ENCODE assay signal across 8 cellular contexts in the genomic region with DNA sequence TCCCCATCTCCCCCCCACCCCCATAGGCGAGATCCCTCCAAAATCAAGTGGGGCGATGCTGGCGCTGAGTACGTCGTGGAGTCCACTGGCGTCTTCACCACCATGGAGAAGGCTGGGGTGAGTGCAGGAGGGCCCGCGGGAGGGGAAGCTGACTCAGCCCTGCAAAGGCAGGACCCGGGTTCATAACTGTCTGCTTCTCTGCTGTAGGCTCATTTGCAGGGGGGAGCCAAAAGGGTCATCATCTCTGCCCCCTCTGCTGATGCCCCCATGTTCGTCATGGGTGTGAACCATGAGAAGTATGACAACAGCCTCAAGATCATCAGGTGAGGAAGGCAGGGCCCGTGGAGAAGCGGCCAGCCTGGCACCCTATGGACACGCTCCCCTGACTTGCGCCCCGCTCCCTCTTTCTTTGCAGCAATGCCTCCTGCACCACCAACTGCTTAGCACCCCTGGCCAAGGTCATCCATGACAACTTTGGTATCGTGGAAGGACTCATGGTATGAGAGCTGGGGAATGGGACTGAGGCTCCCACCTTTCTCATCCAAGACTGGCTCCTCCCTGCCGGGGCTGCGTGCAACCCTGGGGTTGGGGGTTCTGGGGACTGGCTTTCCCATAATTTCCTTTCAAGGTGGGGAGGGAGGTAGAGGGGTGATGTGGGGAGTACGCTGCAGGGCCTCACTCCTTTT. TPM values are rescaled to one million over a fixed set of nuclear protein-coding genes. Genes with fewer than 3 reads are reported as not detected.
DNase-seq lines count a peak whose midpoint lies in the region; ATAC-seq and TF ChIP-seq lines count a peak whose summit lies in the region.

No MANE protein-coding gene starts in this region.

- peak; percentile 31 for DNase-seq in EH (ENCODE audit: low read depth)
- DNase-seq in PC-3 = no peak
- DNase-seq in coronary artery (ENCODE audit: low spot score) = no peak
- no peak for DNase-seq in putamen (ENCODE audit: low spot score)
- no peak for DNase-seq in activated CD4-positive, CD25-positive, alpha-beta regulatory T cell treated with anti-CD3 and anti-CD28 coated beads, Interleukin-2, amount 50 U/mL, for 72 hours
- no peak for DNase-seq in testis
- DNase-seq in SW480 (ENCODE audit: low spot score) = no peak

- TF ChIP-seq POLR2A in testis (IDR thresholded peaks at IDR 0.05) = no peak

- H3F3A ChIP-seq in PC-3 (ENCODE audit: low read length, unreplicated experiment) = peaks cover 22% of the 10 kb centered on the region

- no peak overlapping the region for H3K27ac ChIP-seq in PC-3 (ENCODE audit: low read length)
- peak overlapping the region; percentile 96 to 99 for H3K27ac ChIP-seq in coronary artery
- peak overlapping the region; percentile 93 for H3K27ac ChIP-seq in parathyroid adenoma
- H3K27ac ChIP-seq in testis = peak overlapping the region in 1 of 2 donors; percentile 1

- H3K4me2 ChIP-seq in PC-3 (ENCODE audit: low read length) (peak overlapping the region; percentile 99), parathyroid adenoma (ENCODE audit: low read length) (no peak overlapping the region)

- no TSS peak for BruUV-seq in PC-3 (replicated peaks; lab: Mats Ljungman, UMichigan)

- ATAC-seq in PC-3 = no peak

- no peaks in the 10 kb centered on the region for H3K9me3 ChIP-seq in PC-3 (ENCODE audit: low read length)
- no peaks in the 10 kb centered on the region for H3K9me3 ChIP-seq in parathyroid adenoma (ENCODE audit: control insufficient read depth, low read length)
- no peaks in the 10 kb centered on the region for H3K9me3 ChIP-seq in testis

- H3K27me3 ChIP-seq in PC-3 (ENCODE audit: low read length) (no peaks in the 10 kb centered on the region), parathyroid adenoma (ENCODE audit: control insufficient read depth, insufficient read depth, low read length) (no peaks in the 10 kb centered on the region), testis (no peaks in the 10 kb centered on the region)

- no peak overlapping the region for H2AFZ ChIP-seq in PC-3 (ENCODE audit: low read length)
- H2AFZ ChIP-seq in parathyroid adenoma = no peak overlapping the region

- POLR2A ChIA-PET in PC-3 (lab: Charles Lee; ENCODE audit: unreplicated experiment) = no interaction called here

- H3K36me3 ChIP-seq in PC-3 (ENCODE audit: low read depth, low read length) (peaks cover 34% of the 10 kb centered on the region), parathyroid adenoma (ENCODE audit: control insufficient read depth, insufficient read depth, low read length) (no peaks in the 10 kb centered on the region), testis (ENCODE audit: low read depth, missing control alignments) (no peaks in the 10 kb centered on the region)

- H3K79me2 ChIP-seq in PC-3 (ENCODE audit: low read length) (peaks cover 47% of the 10 kb centered on the region), parathyroid adenoma (peaks cover 6% of the 10 kb centered on the region)

- H3K9me2 ChIP-seq in PC-3 (replicated peaks; ENCODE audit: low read length) = no peaks in the 10 kb centered on the region

- peak overlapping the region; percentile 97 for H3K4me3 ChIP-seq in PC-3 (ENCODE audit: low read length)
- H3K4me3 ChIP-seq in coronary artery = peak overlapping the region; percentile 91
- no peak overlapping the region for H3K4me3 ChIP-seq in parathyroid adenoma (ENCODE audit: low read depth, low read length)
- no peak overlapping the region for H3K4me3 ChIP-seq in testis

- intact Hi-C loops in PC-3 (cut with micrococcal nuclease) (no loop called here), testis (cut with DNase I; ENCODE audit: low total_unique reads) (no loop called here)

- H3K4me1 ChIP-seq in PC-3 (ENCODE audit: insufficient read depth, low read length) (peaks cover 42% of the 10 kb centered on the region), parathyroid adenoma (peaks cover 21% of the 10 kb centered on the region), testis (peaks cover 49% of the 10 kb centered on the region)

- CTCF ChIA-PET in PC-3 (lab: Charles Lee) = no interaction called here

- 73 to 74% methylated on average over 16 to 19 of the region's 19 CpGs for WGBS in testis, 2 donors

- H3K9ac ChIP-seq in PC-3 (ENCODE audit: low read length) (no peak overlapping the region), parathyroid adenoma (no peak overlapping the region)

- peaks cover 42% of the 10 kb centered on the region for H4K20me1 ChIP-seq in PC-3 (ENCODE audit: low read length)

- TF ChIP-seq CTCF in PC-3 (conservative IDR thresholded peaks at IDR 0.05; ENCODE audit: low read depth, low read length) = no peak
- no peak for TF ChIP-seq CTCF in coronary artery (IDR thresholded peaks at IDR 0.05)
- TF ChIP-seq CTCF in parathyroid adenoma (IDR thresholded peaks at IDR 0.05) = no peak
- TF ChIP-seq CTCF in testis (IDR thresholded peaks at IDR 0.05) = no peak

RNA-seq across cellular contexts. Expression of a gene that starts 2.7 kb away (rescaled TPM):
- total RNA-seq in PC-3 (2014; rRNA removed) = 6,976 and 7,326 TPM in 2 replicates
- 1,000 to 10,000 TPM; 1,591 to 1,928 TPM for total RNA-seq in testis
- 1,857 TPM for polyA plus RNA-seq in testis (ENCODE audit: insufficient read depth, low read depth, low replicate concordance)

RNA-seq across cellular contexts. Expression of a gene that starts 18.8 kb away (rescaled TPM):
- total RNA-seq in PC-3 (2014; rRNA removed) = 0.11 and 1.0 TPM in 2 replicates
- 10 to 100 TPM; 40.6 to 43.4 TPM for total RNA-seq in testis
- 28.6 TPM for polyA plus RNA-seq in testis (ENCODE audit: insufficient read depth, low read depth, low replicate concordance)

RNA-seq across cellular contexts. Expression of a gene that starts 31.1 kb away (rescaled TPM):
- total RNA-seq in PC-3 (2014; rRNA removed) (63.3 and 83.8 TPM in 2 replicates), testis (10 to 100 TPM; 51.8 to 60.3 TPM)
- 38.6 TPM for polyA plus RNA-seq in testis (ENCODE audit: insufficient read depth, low read depth, low replicate concordance)

RNA-seq across cellular contexts. Expression of a gene that starts 43.1 kb away (rescaled TPM):
- total RNA-seq in PC-3 (2014; rRNA removed) (105 TPM in 2 replicates), testis (10 to 100 TPM; 42.9 to 43.1 TPM)
- 46.6 TPM for polyA plus RNA-seq in testis (ENCODE audit: insufficient read depth, low read depth, low replicate concordance)

RNA-seq across cellular contexts. Expression of a gene that starts 44.0 kb away (rescaled TPM):
- total RNA-seq in PC-3 (2014; rRNA removed) = 135 and 157 TPM in 2 replicates
- 100 to 1,000 TPM; 106 to 135 TPM for total RNA-seq in testis
- polyA plus RNA-seq in testis (ENCODE audit: insufficient read depth, low read depth, low replicate concordance) = 343 TPM

Comparison
In these comparisons a context has a peak if more than half of its experiments do, and no peak if none do; other contexts are left out.
1. H3K4me3 ChIP-seq: peak in PC-3 (single experiment) and coronary artery (single experiment); none in parathyroid adenoma (single experiment) and testis (0 of 2).
2. RNA of a gene that starts 18.8 kb away (total RNA-seq): 40.6 to 43.4 TPM in testis; 0.11 to 1.0 TPM in PC-3; every median in the first group is over 10 times any median in the second.